ENCODE assay signal across 28 cellular contexts in the genomic region with DNA sequence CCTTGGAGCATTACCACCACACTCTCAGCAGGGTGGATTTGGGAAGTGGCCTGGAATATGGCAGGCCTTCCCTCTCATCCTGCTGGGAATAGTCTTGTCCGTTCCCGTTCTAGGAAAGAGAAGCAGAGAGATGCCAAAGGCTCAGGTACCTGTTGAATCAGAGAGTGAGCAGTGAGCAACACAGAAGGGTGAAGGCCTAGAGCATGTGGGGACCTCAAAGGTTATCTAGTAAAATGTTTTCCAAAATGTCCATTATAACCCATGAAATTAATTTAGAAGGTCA.
"Had no signal": no experiment of that assay in that cellular context is flagged by ENCODE, and none has a peak within 500 bp of the region (broad histone marks: within the 10 kb centered on the region; RNA-seq: fewer than 3 reads in every experiment).

No MANE protein-coding gene starts in this region.

- H3K27ac ChIP-seq: heart left ventricle, parathyroid adenoma, psoas muscle, uterus, WERI-Rb-1 had no signal

- H3K9me3 ChIP-seq: adrenal gland, ascending aorta, heart left ventricle, psoas muscle, sigmoid colon, thoracic aorta, uterus had no signal

- ATAC-seq: activated CD4-positive, CD25-positive, alpha-beta regulatory T cell treated with anti-CD3 and anti-CD28 coated beads, Interleukin-2, amount 50 U/mL, for 24 hours; esophagus mucosa; heart left ventricle; left colon; naive thymus-derived CD4-positive, alpha-beta T cell; psoas muscle had no signal

- H2AFZ ChIP-seq: parathyroid adenoma had no signal

- DNase-seq: activated CD4-positive, alpha-beta T cell treated with anti-CD3 and anti-CD28 coated beads, Interleukin-2, amount 10 ng/mL, durations not matched to agents 7 days and 5 days; activated naive CD4-positive, alpha-beta T cell; activated T-cell treated with anti-CD3 and anti-CD28 coated beads, Interleukin-2, amount 50 U/mL, for 72 hours; foreskin fibroblast; heart left ventricle; hypothalamus; immature natural killer cell; kidney; left colon; mammary epithelial cell; naive thymus-derived CD4-positive, alpha-beta T cell; nucleus accumbens; psoas muscle; sigmoid colon; stimulated activated CD4-positive, alpha-beta T cell treated with anti-CD3 and anti-CD28 coated beads, Interleukin-1b, Interleukin-23, amount 100 ng/mL, for 48 hours; stimulated activated naive CD4-positive, alpha-beta T cell treated with Interleukin-2 at 50 U/mL for 16 hours; T1000; trophoblast cell; uterus; WERI-Rb-1 had no signal

- H3K27me3 ChIP-seq: adrenal gland, ascending aorta, heart left ventricle, sigmoid colon, uterus had no signal

- H3K36me3 ChIP-seq: adrenal gland, ascending aorta, heart left ventricle, sigmoid colon, thoracic aorta, uterus, WERI-Rb-1 had no signal

- H3K4me1 ChIP-seq: ascending aorta, heart left ventricle, parathyroid adenoma, psoas muscle, sigmoid colon, uterus had no signal

- H3K9ac ChIP-seq: parathyroid adenoma had no signal

- FAIRE-seq: endothelial cell of umbilical vein, kidney had no signal

- H3K4me3 ChIP-seq: adrenal gland, ascending aorta, heart left ventricle, psoas muscle, sigmoid colon, smooth muscle cell, thoracic aorta, uterus had no signal

- H3K79me2 ChIP-seq: parathyroid adenoma had no signal

- H3K4me2 ChIP-seq: smooth muscle cell had no signal
